In the genomic region with DNA sequence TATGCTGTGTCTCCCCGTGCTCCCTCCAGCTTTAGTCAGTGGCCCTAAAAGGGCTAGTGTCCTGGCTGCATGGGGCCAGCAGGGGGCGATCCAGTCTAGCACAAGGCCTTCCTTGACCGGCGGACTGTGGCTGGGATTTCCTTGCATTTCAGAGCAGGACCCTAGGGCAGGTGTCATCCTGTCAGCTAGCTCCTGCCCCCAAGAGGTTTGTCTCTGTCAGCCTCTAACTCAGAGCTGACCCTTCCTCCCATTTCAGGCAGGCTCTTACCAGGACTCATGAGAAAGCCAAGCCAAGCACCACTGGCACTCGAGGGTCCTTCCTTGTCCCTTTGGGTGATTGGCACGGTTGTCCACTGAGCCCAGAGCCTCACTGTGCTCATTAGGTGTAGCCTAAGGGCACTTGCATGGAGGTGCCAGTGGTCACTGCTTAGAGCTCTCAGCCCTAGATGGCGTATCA, we compare ENCODE assay signal across 8 cellular contexts.
DNase-seq lines count a peak whose midpoint lies in the region; ATAC-seq, FAIRE-seq and TF ChIP-seq lines count a peak whose summit lies in the region.

No MANE protein-coding gene starts in this region.

- peak; percentile 73 to 94 for ATAC-seq in A549

- H3K27ac ChIP-seq in A549 = no peak overlapping the region

- no peak for TF ChIP-seq POLR2A in A549 (IDR thresholded peaks at IDR 0.05; ENCODE audit: low read length)

- no peak for TF ChIP-seq EP300 in A549 (IDR thresholded peaks at IDR 0.05)

- peak; percentile 9 to 66 for DNase-seq in A549 (ENCODE audit: low read depth in 1 of 2, low spot score in 1 of 2)
- peak; percentile 57 to 82 for DNase-seq in HAP-1 (ENCODE audit: low spot score in 2 of 2)
- peak; percentile 61 to 63 for DNase-seq in Kasumi-1 (lab: John Stamatoyannopoulos, UW)
- peak; percentile 57 for DNase-seq in activated CD4-positive, CD25-positive, alpha-beta regulatory T cell treated with anti-CD3 and anti-CD28 coated beads, Interleukin-2, amount 50 U/mL, for 72 hours
- peak; percentile 56 for DNase-seq in germinal center (ENCODE audit: low spot score)
- peak; percentile 8 to 32 (median 32) for DNase-seq in stimulated activated CD4-positive, alpha-beta T cell treated with anti-CD3 and anti-CD28 coated beads, Interleukin-12 subunit alpha, Interleukin-12 subunit beta, amount 100 ng/mL, for 48 hours (ENCODE audit: low read depth in 2 of 3, low spot score in 1 of 3)
- no peak for DNase-seq in NCI-H2171 treated with DMSO at 0.1 percent for 48 hours (lab: John Stamatoyannopoulos, UW)

- no peak overlapping the region for H3K4me3 ChIP-seq in A549
- no peak overlapping the region for H3K4me3 ChIP-seq in HAP-1

- TF ChIP-seq RAD21 in A549 (conservative IDR thresholded peaks at IDR 0.05 in 1 of 2, IDR thresholded peaks at IDR 0.05 in 1 of 2) = peak; percentile 49 to 70; a peak in 4 of 5 replicates

- 26% methylated on average over 7 of the region's 7 CpGs for WGBS in A549 (ENCODE audit: missing lambda C conversion rate)

- H3K36me3 ChIP-seq in HAP-1 (replicated peaks) = no peaks in the 10 kb centered on the region

- POLR2A ChIA-PET in A549 (lab: Yijun Ruan, JAX) = no interaction called here

- H3K9me3 ChIP-seq in A549 = no peaks in the 10 kb centered on the region
- no peaks in the 10 kb centered on the region for H3K9me3 ChIP-seq in HAP-1

- in situ Hi-C loops in HAP-1 (cut with MboI; ENCODE audit: low sequenced_read_pairs) = no loop called here

- TF ChIP-seq CTCF in A549 (IDR thresholded peaks at IDR 0.05) = peak; percentile 47; the same call in 2 of the 3 replicates
- TF ChIP-seq CTCF in GM12872 (IDR thresholded peaks at IDR 0.05; ENCODE audit: insufficient read depth, low read depth, low read length) = peak; percentile 92

- H3K4me1 ChIP-seq in A549 (no peaks in the 10 kb centered on the region), HAP-1 (peaks cover 5% of the 10 kb centered on the region)

- H3K27me3 ChIP-seq in HAP-1 (ENCODE audit: low read depth) = peaks cover 4% of the 10 kb centered on the region; the same call in 1 of the 2 replicates

- H3K4me2 ChIP-seq in A549 = no peak overlapping the region

- CTCF ChIA-PET in A549 (lab: Yijun Ruan, JAX) = interaction anchor here (1.3 to 1.7 kb wide), 4 partner anchors 9 to 49 kb away, joined by 3 to 5 read pairs (median 4); no protein-coding TSS in a partner anchor

- no peak for FAIRE-seq in A549 (lab: Jason Lieb, UNC)

TF ChIP-seq in A549, 52 proteins besides CTCF, POLR2A, EP300 and RAD21:
- no peak for TF ChIP-seq FOSB (CRISPR knock-in tag; IDR thresholded peaks at IDR 0.05)
- no peak for TF ChIP-seq NPAS2 (CRISPR knock-in tag; IDR thresholded peaks at IDR 0.05; ENCODE audit: borderline replicate concordance)
- TF ChIP-seq CBX2 (IDR thresholded peaks at IDR 0.05; ENCODE audit: borderline replicate concordance, low read depth) = no peak
- TF ChIP-seq, protein P1, sequence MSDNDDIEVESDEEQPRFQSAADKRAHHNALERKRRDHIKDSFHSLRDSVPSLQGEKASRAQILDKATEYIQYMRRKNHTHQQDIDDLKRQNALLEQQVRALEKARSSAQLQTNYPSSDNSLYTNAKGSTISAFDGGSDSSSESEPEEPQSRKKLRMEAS (IDR thresholded peaks at IDR 0.05) = no peak
- TF ChIP-seq, protein P2, sequence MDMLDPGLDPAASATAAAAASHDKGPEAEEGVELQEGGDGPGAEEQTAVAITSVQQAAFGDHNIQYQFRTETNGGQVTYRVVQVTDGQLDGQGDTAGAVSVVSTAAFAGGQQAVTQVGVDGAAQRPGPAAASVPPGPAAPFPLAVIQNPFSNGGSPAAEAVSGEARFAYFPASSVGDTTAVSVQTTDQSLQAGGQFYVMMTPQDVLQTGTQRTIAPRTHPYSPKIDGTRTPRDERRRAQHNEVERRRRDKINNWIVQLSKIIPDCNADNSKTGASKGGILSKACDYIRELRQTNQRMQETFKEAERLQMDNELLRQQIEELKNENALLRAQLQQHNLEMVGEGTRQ (IDR thresholded peaks at IDR 0.05) = no peak
- TF ChIP-seq MAZ (IDR thresholded peaks at IDR 0.05; ENCODE audit: borderline replicate concordance, low read depth, low read length) = no peak
- no peak for TF ChIP-seq EHF (CRISPR knock-in tag; IDR thresholded peaks at IDR 0.05)
- TF ChIP-seq, protein P3, sequence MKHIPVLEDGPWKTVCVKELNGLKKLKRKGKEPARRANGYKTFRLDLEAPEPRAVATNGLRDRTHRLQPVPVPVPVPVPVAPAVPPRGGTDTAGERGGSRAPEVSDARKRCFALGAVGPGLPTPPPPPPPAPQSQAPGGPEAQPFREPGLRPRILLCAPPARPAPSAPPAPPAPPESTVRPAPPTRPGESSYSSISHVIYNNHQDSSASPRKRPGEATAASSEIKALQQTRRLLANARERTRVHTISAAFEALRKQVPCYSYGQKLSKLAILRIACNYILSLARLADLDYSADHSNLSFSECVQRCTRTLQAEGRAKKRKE (CRISPR knock-in tag; IDR thresholded peaks at IDR 0.05; ENCODE audit: low read depth) = no peak
